Comparison of ENCODE assay signal across 21 cellular contexts in genomic region chr11:823441-824291, GRCh38. TPM values are rescaled to one million over a fixed set of nuclear protein-coding genes. Genes with fewer than 3 reads are reported as not detected.
DNase-seq lines count a peak whose midpoint lies in the region; ATAC-seq and TF ChIP-seq lines count a peak whose summit lies in the region.
"Had no signal": no experiment of that assay in that cellular context is flagged by ENCODE, and none has a peak within 500 bp of the region (broad histone marks: within the 10 kb centered on the region; RNA-seq: fewer than 3 reads in every experiment).

No MANE protein-coding gene starts in this region.

- H3K36me3 Mint-ChIP-seq in stimulated activated effector memory CD8-positive, alpha-beta T cell treated with anti-CD3 and anti-CD28 coated beads, Interleukin-12 subunit alpha, Interleukin-12 subunit beta, amount 100 ng/mL, for 72 hours = peaks cover 43% of the 10 kb centered on the region

- H3K27ac Mint-ChIP-seq in stimulated activated effector memory CD8-positive, alpha-beta T cell treated with anti-CD3 and anti-CD28 coated beads, Interleukin-12 subunit alpha, Interleukin-12 subunit beta, amount 100 ng/mL, for 72 hours = no peak overlapping the region
- H3K27ac Mint-ChIP-seq: CD8-positive, alpha-beta T cell; HFFc6 had no signal

- peak; percentile 4; the same call in 1 of the 2 replicates for TF ChIP-seq POLR2A in Raji (IDR thresholded peaks at IDR 0.05; ENCODE audit: insufficient read depth, low read depth, low read length)

- H3K4me3 Mint-ChIP-seq in stimulated activated effector memory CD8-positive, alpha-beta T cell treated with anti-CD3 and anti-CD28 coated beads, Interleukin-12 subunit alpha, Interleukin-12 subunit beta, amount 100 ng/mL, for 72 hours = no peak overlapping the region
- H3K4me3 Mint-ChIP-seq: CD8-positive, alpha-beta T cell; HFFc6 had no signal

- no peak for ATAC-seq in Right ventricle myocardium inferior
- no peak for ATAC-seq in left ventricle myocardium superior
- ATAC-seq in GM21717 (IDR thresholded peaks at IDR 0.05; ENCODE audit: unreplicated experiment) = no peak
- ATAC-seq in stimulated activated effector memory CD8-positive, alpha-beta T cell treated with anti-CD3 and anti-CD28 coated beads, Interleukin-12 subunit alpha, Interleukin-12 subunit beta, amount 100 ng/mL, for 72 hours = no peak
- ATAC-seq in HG03457 (IDR thresholded peaks at IDR 0.05; ENCODE audit: unreplicated experiment) = no peak
- ATAC-seq: CD8-positive, alpha-beta T cell; right cardiac atrium had no signal

- intact Hi-C loops in Right ventricle myocardium inferior (cut with DNase I) (no loop called here), left ventricle myocardium superior (cut with micrococcal nuclease) (no loop called here)

- no peaks in the 10 kb centered on the region for H3K9me3 Mint-ChIP-seq in stimulated activated effector memory CD8-positive, alpha-beta T cell treated with anti-CD3 and anti-CD28 coated beads, Interleukin-12 subunit alpha, Interleukin-12 subunit beta, amount 100 ng/mL, for 72 hours
- H3K9me3 Mint-ChIP-seq: CD8-positive, alpha-beta T cell; HFFc6 had no signal

- peak; percentile 63 for DNase-seq in Right ventricle myocardium inferior (ENCODE audit: missing footprints)
- DNase-seq in left ventricle myocardium superior = no peak
- DNase-seq in stimulated activated effector memory CD8-positive, alpha-beta T cell treated with anti-CD3 and anti-CD28 coated beads, Interleukin-12 subunit alpha, Interleukin-12 subunit beta, amount 100 ng/mL, for 72 hours (ENCODE audit: low spot score in 2 of 2) = no peak
- DNase-seq: activated CD4-positive, alpha-beta T cell treated with anti-CD3 and anti-CD28 coated beads, Interleukin-2, amount 50 U/mL, for 1 hour; activated CD8-positive, alpha-beta memory T cell treated with anti-CD3 and anti-CD28 coated beads, Interleukin-2, amount 50 U/mL, for 48 hours; activated gamma-delta T cell; CD8-positive, alpha-beta T cell; central memory CD4-positive, alpha-beta T cell; EL; foreskin fibroblast; HFFc6; kidney; MM.1S; NCI-H1930; stimulated activated CD4-positive, alpha-beta T cell treated with anti-CD3 and anti-CD28 coated beads, Interleukin-15, amount 100 ng/mL, for 24 hours; T-helper 1 cell; testis had no signal

- peaks cover 25% of the 10 kb centered on the region for H3K4me1 Mint-ChIP-seq in stimulated activated effector memory CD8-positive, alpha-beta T cell treated with anti-CD3 and anti-CD28 coated beads, Interleukin-12 subunit alpha, Interleukin-12 subunit beta, amount 100 ng/mL, for 72 hours

RNA-seq across cellular contexts. Expression of gene CRACR2B, which starts 4.1 kb away (rescaled TPM):
- 24.3 TPM for total RNA-seq in Right ventricle myocardium inferior
- total RNA-seq in left ventricle myocardium superior = 31.0 TPM

RNA-seq across cellular contexts. Expression of gene PNPLA2, which starts 5.0 kb away (rescaled TPM):
- total RNA-seq in Right ventricle myocardium inferior (321 TPM), left ventricle myocardium superior (321 TPM)

RNA-seq across cellular contexts. Expression of gene CD151, which starts 9.1 kb away (rescaled TPM):
- total RNA-seq in Right ventricle myocardium inferior (462 TPM), left ventricle myocardium superior (401 TPM)

RNA-seq across cellular contexts. Expression of gene RPLP2, which starts 13.9 kb away (rescaled TPM):
- 1,110 TPM for total RNA-seq in Right ventricle myocardium inferior
- 942 TPM for total RNA-seq in left ventricle myocardium superior

RNA-seq across cellular contexts. Expression of gene PIDD1, which starts 18.6 kb away (rescaled TPM):
- total RNA-seq in Right ventricle myocardium inferior (7.2 TPM), left ventricle myocardium superior (8.5 TPM)
